Comparison of ENCODE assay signal across 8 cellular contexts in genomic region chr7:106737202-106737562, GRCh38.
DNase-seq lines count a peak whose midpoint lies in the region; ATAC-seq and TF ChIP-seq lines count a peak whose summit lies in the region.

No MANE protein-coding gene starts in this region.

- H3K27ac ChIP-seq in neural progenitor cell, result no peak overlapping the region

- H3K79me2 ChIP-seq in neural progenitor cell (ENCODE audit: low read depth), result no peaks in the 10 kb centered on the region

- H4K20me1 ChIP-seq in neural progenitor cell (ENCODE audit: low read depth), result no peaks in the 10 kb centered on the region

- ATAC-seq in HG03521 (IDR thresholded peaks at IDR 0.05; ENCODE audit: unreplicated experiment), result no peak
- ATAC-seq in HG03378 (IDR thresholded peaks at IDR 0.05; ENCODE audit: unreplicated experiment), result no peak

- DNase-seq in DMS53 treated with DMSO at 0.1 percent for 48 hours (lab: John Stamatoyannopoulos, UW; ENCODE audit: unreplicated experiment) (peak; percentile 16), Kasumi-1 (lab: John Stamatoyannopoulos, UW) (peak; percentile 13 to 45), cardiac fibroblast (ENCODE audit: low read depth in 2 of 2) (peak; percentile 73 to 80), neural progenitor cell (ENCODE audit: low spot score) (no peak), mucosa of gallbladder (ENCODE audit: low spot score) (no peak), NCI-H1930 (lab: John Stamatoyannopoulos, UW) (no peak)

- H3K9ac ChIP-seq in neural progenitor cell, result no peak overlapping the region

- H3K4me2 ChIP-seq in neural progenitor cell, result no peak overlapping the region

- H2AFZ ChIP-seq in neural progenitor cell (replicated peaks), result peak overlapping the region; percentile 66

- H3K4me1 Mint-ChIP-seq in neural progenitor cell, result peaks cover under 1% of the 10 kb centered on the region

- H3K9me3 Mint-ChIP-seq in neural progenitor cell, result peaks cover 4% of the 10 kb centered on the region

- no peaks in the 10 kb centered on the region for H3K27me3 Mint-ChIP-seq in neural progenitor cell (ENCODE audit: insufficient read depth, low read depth)

- H3K27ac Mint-ChIP-seq in neural progenitor cell, result no peak overlapping the region

- H3K4me3 ChIP-seq in cardiac fibroblast (replicated peaks in 1 of 2; ENCODE audit: low read depth in 2 of 2, low read length in 2 of 2) (no peak overlapping the region), neural progenitor cell (no peak overlapping the region)

- H3K4me1 ChIP-seq in neural progenitor cell, result no peaks in the 10 kb centered on the region

- TF ChIP-seq CTCF in cardiac fibroblast (IDR thresholded peaks at IDR 0.05; ENCODE audit: low read depth, low read length) (peak; percentile 41), neural progenitor cell (IDR thresholded peaks at IDR 0.05) (peak; percentile 32)

- H3K36me3 ChIP-seq in neural progenitor cell, result peaks cover 4% of the 10 kb centered on the region

- no peaks in the 10 kb centered on the region for H3K27me3 ChIP-seq in neural progenitor cell

- H3F3A ChIP-seq in neural progenitor cell (ENCODE audit: low read depth), result no peaks in the 10 kb centered on the region

- H3K4me3 Mint-ChIP-seq in neural progenitor cell, result no peak overlapping the region

- H3K9me3 ChIP-seq in neural progenitor cell (ENCODE audit: low read depth), result no peaks in the 10 kb centered on the region

- H3K36me3 Mint-ChIP-seq in neural progenitor cell, result no peaks in the 10 kb centered on the region

Comparison
In these comparisons a context has a peak if more than half of its experiments do, and no peak if none do; other contexts are left out.
1. DNase-seq: peak in DMS53 treated with DMSO at 0.1 percent for 48 hours (single experiment), Kasumi-1 (2 of 2) and cardiac fibroblast (2 of 2); none in neural progenitor cell (single experiment), mucosa of gallbladder (single experiment) and NCI-H1930 (0 of 2).